16 cellular contexts compared by ENCODE assay signal in genomic region chr5:179294891-179295777, GRCh38. TPM values are rescaled to one million over a fixed set of nuclear protein-coding genes. Genes with fewer than 3 reads are reported as not detected.
DNase-seq lines count a peak whose midpoint lies in the region; ATAC-seq, FAIRE-seq and TF ChIP-seq lines count a peak whose summit lies in the region.
"Had no signal": no experiment of that assay in that cellular context is flagged by ENCODE, and none has a peak within 500 bp of the region (broad histone marks: within the 10 kb centered on the region; RNA-seq: fewer than 3 reads in every experiment).

No MANE protein-coding gene starts in this region.

- no peak for TF ChIP-seq CTCF in IMR-90 (conservative IDR thresholded peaks at IDR 0.05; ENCODE audit: low read depth, low read length)
- no peak for TF ChIP-seq CTCF in fibroblast of pulmonary artery (IDR thresholded peaks at IDR 0.05; ENCODE audit: low read length, missing control alignments)
- TF ChIP-seq CTCF in nephron progenitor cell (IDR thresholded peaks at IDR 0.05): no peak
- TF ChIP-seq CTCF in adrenal gland (IDR thresholded peaks at IDR 0.05): no peak
- TF ChIP-seq CTCF in D721Med (IDR thresholded peaks at IDR 0.05; ENCODE audit: insufficient read depth, missing control alignments): no peak

- no peak overlapping the region for H4K91ac ChIP-seq in IMR-90 (ENCODE audit: insufficient read depth, low read depth, low read length)

- peaks cover 21 to 82% of the 10 kb centered on the region in 2 experiments for H3K79me1 ChIP-seq in IMR-90 (ENCODE audit: low read depth in 1 of 2, low read length in 2 of 2)

- no peak overlapping the region for H3K18ac ChIP-seq in IMR-90 (ENCODE audit: low read depth, low read length)

- in situ Hi-C loops in IMR-90 (cut with MboI; ENCODE audit: low sequenced_read_pairs): no loop called here

- DNase-seq in AG08395 (ENCODE audit: low spot score) (peak; percentile 95), IMR-90 (no peak), fibroblast of pulmonary artery (ENCODE audit: low read depth) (peak; percentile 54), nephron progenitor cell (no peak), adrenal gland (no peak), cortex of kidney (lab: John Stamatoyannopoulos, UW) (no peak), D721Med (ENCODE audit: insufficient read length, low spot score) (no peak)
- DNase-seq: activated CD4-positive, CD25-positive, alpha-beta regulatory T cell treated with anti-CD3 and anti-CD28 coated beads, Interleukin-2, amount 50 U/mL, for 72 hours; activated CD8-positive, alpha-beta memory T cell treated with anti-CD3 and anti-CD28 coated beads, Interleukin-2, amount 50 U/mL, for 48 hours; DND-41; effector CD4-positive, alpha-beta T cell; gastrocnemius medialis; NCI-H2171 had no signal

- peak overlapping the region; percentile 47 for H2AK9ac ChIP-seq in IMR-90 (replicated peaks; ENCODE audit: low read depth, low read length, poor library complexity)

- no peak overlapping the region for H4K5ac ChIP-seq in IMR-90 (ENCODE audit: low read depth, low read length)

- H3K27me3 Mint-ChIP-seq in nephron progenitor cell (ENCODE audit: low read depth, poor library complexity): peaks cover 4% of the 10 kb centered on the region

- H3K27me3 ChIP-seq in IMR-90 (ENCODE audit: control insufficient read depth, insufficient read depth, low read length) (no peaks in the 10 kb centered on the region), adrenal gland (no peaks in the 10 kb centered on the region)
- H3K27me3 ChIP-seq: gastrocnemius medialis, neutrophil had no signal

- H2BK20ac ChIP-seq in IMR-90 (ENCODE audit: low read depth, low read length): no peak overlapping the region

- H3K27ac ChIP-seq in IMR-90 (ENCODE audit: insufficient read depth, low read length) (no peak overlapping the region), adrenal gland (no peak overlapping the region)
- H3K27ac ChIP-seq: gastrocnemius medialis, neutrophil had no signal

- 70% methylated on average over 9 of the region's 19 CpGs; no CpG with 5 or more reads in 1 of the 2 experiments for WGBS in IMR-90 (ENCODE audit: extremely low coverage in 2 of 2, insufficient read length in 1 of 2), 2 experiments
- 71 to 80% (median 73%) methylated on average over 15 to 19 of the region's 19 CpGs for WGBS in adrenal gland, 4 donors

- H3K4me1 ChIP-seq in IMR-90 (ENCODE audit: control insufficient read depth, insufficient read depth, low read length) (peaks cover 8% of the 10 kb centered on the region), adrenal gland (replicated peaks in 1 of 2) (no peaks in the 10 kb centered on the region)

- no TSS peak for BruUV-seq in IMR-90 (replicated peaks; lab: Mats Ljungman, UMichigan)

- H2BK15ac ChIP-seq in IMR-90 (ENCODE audit: low read depth, low read length): no peak overlapping the region

- H2AFZ ChIP-seq in IMR-90 (replicated peaks; ENCODE audit: low read length, poor library complexity): no peak overlapping the region

- peaks cover 18% of the 10 kb centered on the region for H3K36me3 Mint-ChIP-seq in nephron progenitor cell (ENCODE audit: low read depth)

- no peak overlapping the region for H3K9ac ChIP-seq in IMR-90 (ENCODE audit: low read depth, low read length)

- no peak overlapping the region for H2BK5ac ChIP-seq in IMR-90 (ENCODE audit: low read depth, low read length, poor library complexity, severe bottlenecking)

- TF ChIP-seq RAD21 in IMR-90 (IDR thresholded peaks at IDR 0.05; ENCODE audit: low read length): no peak

- peaks cover 2% of the 10 kb centered on the region; the same call in 1 of the 2 replicates for H3K36me3 ChIP-seq in IMR-90 (ENCODE audit: control insufficient read depth, insufficient read depth, low read length)
- H3K36me3 ChIP-seq in adrenal gland (replicated peaks in 1 of 2): no peaks in the 10 kb centered on the region
- H3K36me3 ChIP-seq: gastrocnemius medialis, neutrophil had no signal

- TF ChIP-seq POLR2A in IMR-90 (IDR thresholded peaks at IDR 0.05; ENCODE audit: low read depth, low read length) (no peak), adrenal gland (IDR thresholded peaks at IDR 0.05) (no peak)

- peaks cover 7% of the 10 kb centered on the region for H4K20me1 ChIP-seq in IMR-90 (ENCODE audit: insufficient read depth, low read length)

- H2AK5ac ChIP-seq in IMR-90 (ENCODE audit: low read depth, low read length): no peak overlapping the region

- H2BK120ac ChIP-seq in IMR-90 (ENCODE audit: low read depth, low read length): no peak overlapping the region

- no peak overlapping the region for H3K56ac ChIP-seq in IMR-90 (ENCODE audit: extremely low read depth, insufficient read depth, low read length)

- H3K9me3 ChIP-seq in IMR-90 (ENCODE audit: control insufficient read depth, insufficient read depth, low read length) (no peaks in the 10 kb centered on the region), adrenal gland (replicated peaks in 1 of 3) (no peaks in the 10 kb centered on the region)
- H3K9me3 ChIP-seq: gastrocnemius medialis, neutrophil had no signal

- peak overlapping the region; percentile 48 for H3K27ac Mint-ChIP-seq in nephron progenitor cell

- no peak overlapping the region for H3K14ac ChIP-seq in IMR-90 (replicated peaks; ENCODE audit: low read depth, low read length)

- peaks cover 29% of the 10 kb centered on the region for H3K9me3 Mint-ChIP-seq in nephron progenitor cell

- dilution Hi-C loops in IMR-90 (cut with HindIII; ENCODE audit: low sequenced_read_pairs, unreplicated experiment): no loop called here

- FAIRE-seq in D721Med (lab: Jason Lieb, UNC): no peak
- FAIRE-seq: GM19239 had no signal

- H3K23ac ChIP-seq in IMR-90 (ENCODE audit: low read depth, low read length): no peak overlapping the region

- no peak overlapping the region for H4K8ac ChIP-seq in IMR-90 (ENCODE audit: low read depth in 2 of 2, low read length in 2 of 2)

- H3K9me1 ChIP-seq in IMR-90 (ENCODE audit: insufficient read depth, low read length): peaks cover 3% of the 10 kb centered on the region; the same call in 1 of the 2 replicates

- no peak overlapping the region for H3K4me3 Mint-ChIP-seq in nephron progenitor cell

- no peak overlapping the region for H3K4me2 ChIP-seq in IMR-90 (ENCODE audit: low read depth, low read length)

- POLR2A ChIA-PET in IMR-90 (lab: Charles Lee; ENCODE audit: unreplicated experiment): no interaction called here

- peaks cover 67% of the 10 kb centered on the region for H3K4me1 Mint-ChIP-seq in nephron progenitor cell

- H3K4me3 ChIP-seq in IMR-90 (ENCODE audit: insufficient read depth, low read depth, low read length): no peak overlapping the region
- no peak overlapping the region for H3K4me3 ChIP-seq in fibroblast of pulmonary artery (replicated peaks; ENCODE audit: low read depth, low read length)
- H3K4me3 ChIP-seq in adrenal gland: no peak overlapping the region
- H3K4me3 ChIP-seq: gastrocnemius medialis had no signal

- ATAC-seq in IMR-90 (ENCODE audit: low read depth) (no peak), GM21367 (IDR thresholded peaks at IDR 0.05; ENCODE audit: unreplicated experiment) (no peak)
- ATAC-seq: gastrocnemius medialis had no signal

- H3K4ac ChIP-seq in IMR-90 (ENCODE audit: low read depth, low read length): no peak overlapping the region

- intact Hi-C loops in IMR-90 (cut with micrococcal nuclease) (no loop called here), adrenal gland (cut with DNase I) (no loop called here)

- CTCF ChIA-PET in IMR-90 (lab: Yijun Ruan, JAX): interaction anchor here (0.8 kb wide), 1 partner anchor 12 kb away, joined by 3 read pairs; no protein-coding TSS in a partner anchor

TF ChIP-seq in IMR-90, 13 proteins besides CTCF, POLR2A, EP300 and RAD21:
- TF ChIP-seq SMC3 (IDR thresholded peaks at IDR 0.05; ENCODE audit: low read depth, low read length) (no peak), CHD1 (IDR thresholded peaks at IDR 0.05; ENCODE audit: low read depth, low read length) (no peak), NFE2L2 (IDR thresholded peaks at IDR 0.05; ENCODE audit: low read depth, low read length) (no peak), MAFK (IDR thresholded peaks at IDR 0.05; ENCODE audit: low read depth, low read length) (no peak), ELK1 (IDR thresholded peaks at IDR 0.05; ENCODE audit: borderline replicate concordance, low read depth, low read length) (no peak), MXI1 (IDR thresholded peaks at IDR 0.05; ENCODE audit: borderline replicate concordance, low read depth, low read length) (no peak), BHLHE40 (IDR thresholded peaks at IDR 0.05; ENCODE audit: low read depth, low read length) (no peak), RCOR1 (IDR thresholded peaks at IDR 0.05; ENCODE audit: insufficient replicate concordance, low read length) (no peak), RFX5 (IDR thresholded peaks at IDR 0.05; ENCODE audit: low read depth, low read length) (no peak), FOS (IDR thresholded peaks at IDR 0.05; ENCODE audit: low read depth, low read length) (no peak), CEBPB (IDR thresholded peaks at IDR 0.05; ENCODE audit: low read depth, low read length) (no peak), MAZ (IDR thresholded peaks at IDR 0.05; ENCODE audit: borderline replicate concordance, low read depth, low read length) (no peak)
- TF ChIP-seq, protein P1, sequence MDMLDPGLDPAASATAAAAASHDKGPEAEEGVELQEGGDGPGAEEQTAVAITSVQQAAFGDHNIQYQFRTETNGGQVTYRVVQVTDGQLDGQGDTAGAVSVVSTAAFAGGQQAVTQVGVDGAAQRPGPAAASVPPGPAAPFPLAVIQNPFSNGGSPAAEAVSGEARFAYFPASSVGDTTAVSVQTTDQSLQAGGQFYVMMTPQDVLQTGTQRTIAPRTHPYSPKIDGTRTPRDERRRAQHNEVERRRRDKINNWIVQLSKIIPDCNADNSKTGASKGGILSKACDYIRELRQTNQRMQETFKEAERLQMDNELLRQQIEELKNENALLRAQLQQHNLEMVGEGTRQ (IDR thresholded peaks at IDR 0.05; ENCODE audit: low read depth, low read length): no peak

RNA-seq across cellular contexts. Expression of gene ADAMTS2, which starts 50.1 kb away (rescaled TPM):
- total RNA-seq in IMR-90 (2012; rRNA removed) (18.3 and 19.0 TPM in 2 replicates), adrenal gland (10 to 100 TPM; 19.2 to 70.3 (median 30.4) TPM)
- polyA plus RNA-seq in IMR-90 (2012; rRNA removed) (58.8 and 68.2 TPM in 2 replicates), adrenal gland (10 to 100 TPM in 2 of 3 donors, 1 to 10 TPM in 1; 5.2 to 17.9 (median 10.2) TPM)
- 45.1 and 77.2 TPM in 2 replicates for polyA plus RNA-seq in IMR-90 (2012; cell fraction: cytosol; rRNA removed)
- polyA plus RNA-seq in IMR-90 (2012; cell fraction: nucleus; rRNA removed; ENCODE audit: low replicate concordance): 77.0 and 118 TPM in 2 replicates

Comparison
In these comparisons a context has a peak if more than half of its experiments do, and no peak if none do; other contexts are left out.
1. DNase-seq: peak in AG08395 (single experiment) and fibroblast of pulmonary artery (single experiment); none in IMR-90 (single experiment), nephron progenitor cell (single experiment), adrenal gland (0 of 7), cortex of kidney (single experiment) and D721Med (single experiment).